10 cellular contexts compared by ENCODE assay signal in the genomic region with DNA sequence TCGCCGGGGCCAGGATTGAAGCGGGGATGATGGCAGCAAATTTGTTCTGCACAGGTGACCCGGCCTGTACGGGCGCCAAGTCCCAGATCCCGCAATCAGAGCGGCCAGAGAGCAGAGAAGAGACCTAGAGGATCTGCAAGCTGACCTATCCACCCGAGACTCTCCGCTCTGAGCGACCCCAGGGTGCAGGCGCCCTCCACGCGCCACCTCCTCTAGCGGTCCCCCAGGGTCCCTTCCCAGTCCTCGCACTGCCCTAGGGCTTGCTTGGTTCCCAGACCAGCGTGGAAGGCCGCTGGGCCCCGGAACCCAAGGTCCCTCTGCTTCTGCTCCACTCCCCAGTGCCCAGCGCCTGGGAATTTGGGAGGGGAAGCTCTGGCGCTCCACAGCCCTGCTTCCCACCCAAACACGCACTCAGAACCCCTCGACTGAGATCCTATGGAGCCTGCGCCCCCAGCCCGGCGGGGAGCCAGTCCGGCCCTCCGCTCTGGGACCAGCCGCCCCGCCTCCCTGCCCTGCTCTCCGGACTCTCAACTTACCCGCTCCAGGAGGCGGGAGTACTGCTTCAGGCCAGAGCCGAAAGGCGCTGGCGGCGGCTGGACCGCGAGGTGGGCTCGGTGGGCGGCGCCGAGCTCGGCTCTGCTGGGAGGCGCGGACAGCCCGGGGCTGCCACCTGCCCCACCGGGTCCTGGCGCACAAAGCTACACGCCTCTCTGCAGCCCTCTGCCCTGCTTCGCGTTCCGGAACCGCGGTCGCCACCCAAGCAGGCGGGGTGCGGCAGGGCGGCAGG. TPM values are rescaled to one million over a fixed set of nuclear protein-coding genes. Genes with fewer than 3 reads are reported as not detected.
DNase-seq lines count a peak whose midpoint lies in the region; ATAC-seq, FAIRE-seq and TF ChIP-seq lines count a peak whose summit lies in the region.
"Had no signal": no experiment of that assay in that cellular context is flagged by ENCODE, and none has a peak within 500 bp of the region (broad histone marks: within the 10 kb centered on the region; RNA-seq: fewer than 3 reads in every experiment).

No MANE protein-coding gene starts in this region.

- 16% methylated on average over 40 of the region's 59 CpGs for WGBS in HepG2 (ENCODE audit: low lambda C conversion rate)

- H3K36me3 ChIP-seq in breast epithelium (no peaks in the 10 kb centered on the region), HepG2 (replicated peaks in 1 of 2; ENCODE audit: control insufficient read depth in 1 of 2, insufficient read depth in 2 of 2, low read length in 2 of 2) (no peaks in the 10 kb centered on the region)

- no peaks in the 10 kb centered on the region for H3K9me3 Mint-ChIP-seq in MCF 10A (ENCODE audit: unreplicated experiment)
- no peaks in the 10 kb centered on the region for H3K9me3 Mint-ChIP-seq in WTC11
- H3K9me3 Mint-ChIP-seq in type B pancreatic cell = no peaks in the 10 kb centered on the region

- TF ChIP-seq CTCF in breast epithelium (IDR thresholded peaks at IDR 0.05) = no peak
- TF ChIP-seq CTCF in MCF 10A (IDR thresholded peaks at IDR 0.05; ENCODE audit: unreplicated experiment) = no peak
- TF ChIP-seq CTCF in WTC11 (IDR thresholded peaks at IDR 0.05) = no peak
- 0 out of 2 replicates have a peak, but pooled peaks have one; percentile 2 for TF ChIP-seq CTCF in HepG2 (CRISPR knock-in tag; IDR thresholded peaks at IDR 0.05)
- TF ChIP-seq CTCF in type B pancreatic cell (conservative IDR thresholded peaks at IDR 0.05) = no peak

- in situ Hi-C loops in HepG2 (cut with HindIII; ENCODE audit: extremely low pct_ligation_motif_present, low pct_unique_long_range_greater_than_20kb) = no loop called here

- H4K20me1 ChIP-seq in HepG2 (ENCODE audit: insufficient read depth, low read length) = no peaks in the 10 kb centered on the region; the same call in 1 of the 2 replicates

- no peak overlapping the region for H3K27ac Mint-ChIP-seq in MCF 10A (ENCODE audit: low read depth, unreplicated experiment)
- H3K27ac Mint-ChIP-seq in WTC11 = no peak overlapping the region
- no peak overlapping the region for H3K27ac Mint-ChIP-seq in type B pancreatic cell

- H3K4me3 ChIP-seq in breast epithelium (peak overlapping the region; percentile 21 to 64 (median 50)), HepG2 (replicated peaks in 1 of 3; ENCODE audit: insufficient read depth in 1 of 3, low read depth in 2 of 3, low read length in 3 of 3) (peak overlapping the region; percentile 49 to 72 (median 52); a peak in 5 of 6 replicates)

- H3K9me3 ChIP-seq in breast epithelium (no peaks in the 10 kb centered on the region), HepG2 (ENCODE audit: low read length) (no peaks in the 10 kb centered on the region)

- no peak for TF ChIP-seq RAD21 in HepG2 (CRISPR knock-in tag; IDR thresholded peaks at IDR 0.05)

- H3K4me1 ChIP-seq in breast epithelium (peaks cover 4 to 25% of the 10 kb centered on the region in 2 donors), HepG2 (ENCODE audit: insufficient read depth, low read length) (peaks cover 35% of the 10 kb centered on the region)

- H3K4me1 Mint-ChIP-seq in MCF 10A (ENCODE audit: insufficient read depth, unreplicated experiment) (peaks cover 13% of the 10 kb centered on the region), WTC11 (peaks cover 43% of the 10 kb centered on the region), type B pancreatic cell (ENCODE audit: unreplicated experiment) (peaks cover 20% of the 10 kb centered on the region)

- no peak overlapping the region for H3K27ac ChIP-seq in breast epithelium
- H3K27ac ChIP-seq in HepG2 (ENCODE audit: extremely low read length, insufficient read depth, low read length) = no peak overlapping the region

- FAIRE-seq in HepG2 (lab: Jason Lieb, UNC) = no peak
- FAIRE-seq: kidney had no signal

- ATAC-seq in WTC11 (peak; percentile 2), HepG2 (peak; percentile 78), GM18909 (IDR thresholded peaks at IDR 0.05; ENCODE audit: poor library complexity, unreplicated experiment) (no peak)

- CTCF ChIA-PET in MCF 10A (lab: Yijun Ruan, JAX) (interaction anchor here (1.0 to 1.7 kb wide), 2 partner anchors 17 to 459 kb away, joined by 3 to 5 read pairs; no protein-coding TSS in a partner anchor), WTC11 (lab: Charles Lee) (interaction anchor here (0.9 to 2.7 kb wide), 10 partner anchors 11 to 576 kb away, joined by 3 to 17 read pairs (median 4); partner anchors contain the start of genes CAMKMT and SIX2), HepG2 (lab: Yijun Ruan, JAX; ENCODE audit: low intra/inter-chr PET ratio, low total read pairs) (no interaction called here)

- H3K36me3 Mint-ChIP-seq in MCF 10A (ENCODE audit: insufficient read depth, unreplicated experiment) = no peaks in the 10 kb centered on the region
- H3K36me3 Mint-ChIP-seq in WTC11 = no peaks in the 10 kb centered on the region
- H3K36me3 Mint-ChIP-seq in type B pancreatic cell = no peaks in the 10 kb centered on the region

- intact Hi-C loops in breast epithelium (cut with DNase I; ENCODE audit: low total_unique reads) (no loop called here), MCF 10A (cut with micrococcal nuclease) (no loop called here), HepG2 (cut with micrococcal nuclease; ENCODE audit: unreplicated experiment) (loop anchor here (10.0 kb wide), 1 partner anchor 194 kb away; no protein-coding TSS in a partner anchor), posterior vena cava (cut with DNase I) (no loop called here)

- H3K27me3 ChIP-seq in breast epithelium = peaks cover 7 to 98% of the 10 kb centered on the region in 2 donors
- H3K27me3 ChIP-seq in HepG2 (ENCODE audit: control insufficient read depth in 1 of 2, insufficient read depth in 2 of 2, low read length in 2 of 2) = peaks cover 42 to 92% of the 10 kb centered on the region in 2 experiments

- peak overlapping the region; percentile 31; the same call in 1 of the 2 replicates for H3K9ac ChIP-seq in HepG2 (ENCODE audit: insufficient read depth, low read depth, low read length)

- H3K27me3 Mint-ChIP-seq in MCF 10A (ENCODE audit: insufficient read depth, unreplicated experiment) (peaks cover 49% of the 10 kb centered on the region), WTC11 (ENCODE audit: low read depth) (peaks cover 95% of the 10 kb centered on the region), type B pancreatic cell (peaks cover 93% of the 10 kb centered on the region)

- no peak overlapping the region for H2AFZ ChIP-seq in HepG2 (ENCODE audit: low read length)

- TF ChIP-seq POLR2A in breast epithelium (IDR thresholded peaks at IDR 0.05) = no peak
- no peak for TF ChIP-seq POLR2A in HepG2 (IDR thresholded peaks at IDR 0.05; ENCODE audit: insufficient read depth in 1 of 2, low read depth in 2 of 2, low read length in 2 of 2)

- BruUV-seq in MCF 10A (replicated peaks; lab: Mats Ljungman, UMichigan) (no TSS peak), HepG2 (replicated peaks; lab: Mats Ljungman, UMichigan) (no TSS peak)

- TF ChIP-seq EP300 in HepG2 (IDR thresholded peaks at IDR 0.05; ENCODE audit: low read depth in 2 of 2, low read length in 2 of 2) (no peak), HepG2 (CRISPR knock-in tag; IDR thresholded peaks at IDR 0.05; ENCODE audit: borderline replicate concordance) (no peak)

- H3K4me2 ChIP-seq in HepG2 (ENCODE audit: low read depth, low read length) = peak overlapping the region; percentile 83

- DNase-seq in breast epithelium (ENCODE audit: low spot score in 2 of 2) (peak in 1 of 2 donors; percentile 49), MCF 10A (ENCODE audit: unreplicated experiment) (no peak), WTC11 (ENCODE audit: low spot score) (peak; percentile 63), HepG2 (ENCODE audit: low spot score) (peak; percentile 26), type B pancreatic cell (ENCODE audit: extremely low spot score, unreplicated experiment) (no peak), NCI-H2081 treated with DMSO at 0.1 percent for 48 hours (lab: John Stamatoyannopoulos, UW) (no peak), posterior vena cava (ENCODE audit: low spot score) (no peak)
- DNase-seq: DND-41, kidney had no signal

- H3K79me2 ChIP-seq in HepG2 (ENCODE audit: insufficient read depth, low read length) = no peaks in the 10 kb centered on the region

- POLR2A ChIA-PET in MCF 10A (lab: Yijun Ruan, JAX) = interaction anchor here (0.7 kb wide), 1 partner anchor 69 kb away, joined by 3 read pairs; no protein-coding TSS in a partner anchor
- POLR2A ChIA-PET in WTC11 (lab: Charles Lee) = interaction anchor here (2.4 kb wide), 1 partner anchor 136 kb away, joined by 6 read pairs; no protein-coding TSS in a partner anchor
- POLR2A ChIA-PET in HepG2 (lab: Yijun Ruan, JAX) = no interaction called here

- H3K4me3 Mint-ChIP-seq in MCF 10A (ENCODE audit: unreplicated experiment) (no peak overlapping the region), WTC11 (peak overlapping the region; percentile 77), type B pancreatic cell (peak overlapping the region; percentile 44)

TF ChIP-seq in WTC11, 78 proteins besides CTCF, POLR2A, EP300 and RAD21 (continues in another document):
- no peak for TF ChIP-seq CREM (CRISPR knock-in tag; IDR thresholded peaks at IDR 0.05)

RNA-seq across cellular contexts. Expression of gene SIX3, which starts 3.0 kb away (rescaled TPM):
- total RNA-seq in breast epithelium (not detected), MCF 10A (2022) (not detected in 2 replicates), WTC11 (2021) (6.2 to 13.2 TPM (median 6.6 TPM) in 3 replicates), HepG2 (2016; rRNA removed; fragmentation: Illumina TruSeq; extraction: Trizol) (not detected in 2 replicates), type B pancreatic cell (ENCODE audit: low replicate concordance) (0.68 TPM in 1 of 2 replicates, not detected in the other), posterior vena cava (not detected)
- not detected in 2 replicates for total RNA-seq in HepG2 (2016; cell fraction: cytosol; rRNA removed; fragmentation: Illumina TruSeq; extraction: Trizol; ENCODE audit: low read depth)
- not detected in 2 replicates for total RNA-seq in HepG2 (2016; cell fraction: insoluble cytoplasmic fraction; rRNA removed; fragmentation: Illumina TruSeq; extraction: Trizol)
- total RNA-seq in HepG2 (2016; cell fraction: membrane; rRNA removed; fragmentation: Illumina TruSeq; extraction: Trizol) = not detected in 2 replicates
- not detected in 2 replicates for total RNA-seq in HepG2 (2016; cell fraction: nucleus; rRNA removed; fragmentation: Illumina TruSeq; extraction: Trizol)
- polyA plus RNA-seq in HepG2 (2011; rRNA removed) = not detected in 2 replicates
- not detected in 2 replicates for polyA plus RNA-seq in HepG2 (2011; cell fraction: cytosol; rRNA removed)
- polyA plus RNA-seq in HepG2 (2011; cell fraction: nucleus; rRNA removed) = not detected in 2 replicates
- polyA plus RNA-seq in HepG2 (2012) = not detected in 2 replicates
- polyA plus RNA-seq in HepG2 (2016; cell fraction: cytosol; fragmentation: Illumina TruSeq; extraction: Trizol; ENCODE audit: low read depth) = not detected in 2 replicates
- polyA plus RNA-seq in HepG2 (2016; cell fraction: insoluble cytoplasmic fraction; fragmentation: Illumina TruSeq; extraction: Trizol; ENCODE audit: low read depth) = not detected in 2 replicates
- polyA plus RNA-seq in HepG2 (2016; cell fraction: membrane; fragmentation: Illumina TruSeq; extraction: Trizol; ENCODE audit: low read depth) = not detected in 2 replicates
- not detected in 2 replicates for polyA plus RNA-seq in HepG2 (2016; cell fraction: nucleus; fragmentation: Illumina TruSeq; extraction: Trizol; ENCODE audit: insufficient read depth, low read depth)
- polyA minus RNA-seq in HepG2 (2011; rRNA and poly(A)+ RNA removed; ENCODE audit: low replicate concordance) = not detected in 2 replicates
- polyA minus RNA-seq in HepG2 (2011; cell fraction: cytosol; rRNA and poly(A)+ RNA removed) = not detected in 2 replicates
- polyA minus RNA-seq in HepG2 (2011; cell fraction: nucleus; rRNA and poly(A)+ RNA removed) = not detected in 2 replicates

Comparison
In these comparisons a context has a peak if more than half of its experiments do, and no peak if none do; other contexts are left out.
1. DNase-seq: peak in WTC11 (single experiment) and HepG2 (single experiment); none in MCF 10A (single experiment), type B pancreatic cell (single experiment), NCI-H2081 treated with DMSO at 0.1 percent for 48 hours (single experiment) and posterior vena cava (single experiment).